ENCODE assay signal across 25 cellular contexts in genomic region chr17:64226132-64226531, GRCh38.
"Had no signal": no experiment of that assay in that cellular context is flagged by ENCODE, and none has a peak within 500 bp of the region (broad histone marks: within the 10 kb centered on the region; RNA-seq: fewer than 3 reads in every experiment).

No MANE protein-coding gene starts in this region.

- H3K4me1 Mint-ChIP-seq: activated CD4-positive, alpha-beta T cell treated with anti-CD3 and anti-CD28 coated beads, Interleukin-2, amount 10 ng/mL, durations not matched to agents 7 days and 5 days had no signal

- H3K27me3 ChIP-seq: cardiac muscle cell, MG63 had no signal

- H3K27me3 Mint-ChIP-seq: activated CD4-positive, alpha-beta memory T cell treated with anti-CD3 and anti-CD28 coated beads for 36 hours; activated CD4-positive, alpha-beta T cell treated with anti-CD3 and anti-CD28 coated beads, Interleukin-2, amount 10 ng/mL, durations not matched to agents 7 days and 5 days; activated naive CD8-positive, alpha-beta T cell treated with anti-CD3 and anti-CD28 coated beads, Interleukin-2, amount 10 ng/mL, durations not matched to agents 7 days and 5 days; brain; T-cell had no signal

- H3K27ac Mint-ChIP-seq: activated CD4-positive, alpha-beta memory T cell treated with anti-CD3 and anti-CD28 coated beads for 36 hours; activated CD4-positive, alpha-beta T cell treated with anti-CD3 and anti-CD28 coated beads, Interleukin-2, amount 10 ng/mL, durations not matched to agents 7 days and 5 days; activated naive CD8-positive, alpha-beta T cell treated with anti-CD3 and anti-CD28 coated beads, Interleukin-2, amount 10 ng/mL, durations not matched to agents 7 days and 5 days; brain; T-cell had no signal

- H3K27ac ChIP-seq: cardiac muscle cell, KMS-11, SK-N-MC had no signal

- H3K9me3 Mint-ChIP-seq: activated CD4-positive, alpha-beta memory T cell treated with anti-CD3 and anti-CD28 coated beads for 36 hours; activated CD4-positive, alpha-beta T cell treated with anti-CD3 and anti-CD28 coated beads, Interleukin-2, amount 10 ng/mL, durations not matched to agents 7 days and 5 days; activated naive CD8-positive, alpha-beta T cell treated with anti-CD3 and anti-CD28 coated beads, Interleukin-2, amount 10 ng/mL, durations not matched to agents 7 days and 5 days; T-cell had no signal

- DNase-seq: activated CD4-positive, alpha-beta memory T cell treated with anti-CD3 and anti-CD28 coated beads for 36 hours; activated CD4-positive, alpha-beta T cell treated with anti-CD3 and anti-CD28 coated beads, Interleukin-2, amount 10 ng/mL, durations not matched to agents 7 days and 5 days; activated CD4-positive, CD25-positive, alpha-beta regulatory T cell; activated naive CD4-positive, alpha-beta T cell treated with anti-CD3 and anti-CD28 coated beads, Interleukin-2, amount 50 U/mL, for 16 hours; activated naive CD8-positive, alpha-beta T cell treated with anti-CD3 and anti-CD28 coated beads, Interleukin-2, amount 10 ng/mL, durations not matched to agents 7 days and 5 days; activated T-cell treated with anti-CD3 and anti-CD28 coated beads for 4 hours; amygdala; MG63; MV-4-11; NCI-H1092 treated with DMSO at 0.1 percent for 48 hours; NCI-H1417 treated with DMSO at 0.1 percent for 48 hours; NCI-H1694 treated with DMSO at 0.1 percent for 48 hours; NCI-H2029 treated with DMSO at 0.1 percent for 48 hours; NCI-H345; NCI-H510A; NCI-H526 treated with DMSO at 0.1 percent for 48 hours; NCI-H82; RPMI8226; T-cell; T-helper 2 cell; T1000 had no signal

- H3K4me3 Mint-ChIP-seq: activated CD4-positive, alpha-beta memory T cell treated with anti-CD3 and anti-CD28 coated beads for 36 hours; activated CD4-positive, alpha-beta T cell treated with anti-CD3 and anti-CD28 coated beads, Interleukin-2, amount 10 ng/mL, durations not matched to agents 7 days and 5 days; activated naive CD8-positive, alpha-beta T cell treated with anti-CD3 and anti-CD28 coated beads, Interleukin-2, amount 10 ng/mL, durations not matched to agents 7 days and 5 days; brain; T-cell had no signal

- H3K9me3 ChIP-seq: MG63 had no signal

- H3K36me3 ChIP-seq: cardiac muscle cell, MG63 had no signal

- H3K4me3 ChIP-seq: cardiac muscle cell, MG63, SK-N-MC had no signal
